8 cellular contexts compared by ENCODE assay signal in the genomic region with DNA sequence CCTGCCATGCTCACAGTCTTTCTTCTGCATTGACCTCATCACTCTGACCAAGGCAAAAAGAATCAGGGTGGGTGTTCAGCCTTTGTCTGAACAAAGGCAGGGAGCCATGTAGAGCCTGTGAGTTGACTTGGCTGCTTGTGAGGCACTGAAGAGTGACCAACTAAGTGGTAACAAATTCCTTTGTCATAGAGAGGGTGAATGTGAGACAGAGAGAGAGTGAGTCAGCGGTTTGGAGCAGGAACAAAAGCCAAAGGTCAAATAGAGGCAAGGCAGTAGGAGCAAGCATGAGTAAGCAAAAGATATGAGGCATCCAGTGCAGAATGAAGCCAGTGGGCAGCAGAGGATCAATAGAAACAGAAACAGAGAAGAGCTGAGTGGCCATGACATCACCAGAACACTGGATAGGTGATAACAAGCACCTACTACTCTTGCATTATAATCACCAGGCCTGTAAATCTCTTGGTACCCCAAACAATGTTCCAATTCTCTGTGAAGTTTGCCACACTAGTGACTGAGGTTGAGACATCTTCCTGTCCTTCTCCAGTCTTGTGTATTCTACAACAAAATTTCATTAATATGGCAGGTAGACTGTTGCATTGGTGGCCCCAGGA.
DNase-seq lines count a peak whose midpoint lies in the region; ATAC-seq, FAIRE-seq and TF ChIP-seq lines count a peak whose summit lies in the region.

No MANE protein-coding gene starts in this region.

- DNase-seq in GM12891 (ENCODE audit: insufficient read length, low spot score) (no peak), NCI-H460 (ENCODE audit: extremely low read depth, low read depth) (peak; percentile 89), epithelial cell of proximal tubule (ENCODE audit: low read depth) (peak; percentile 100), pulmonary artery endothelial cell (ENCODE audit: low read depth, low spot score) (peak; percentile 70), Kasumi-1 (lab: John Stamatoyannopoulos, UW) (no peak), DMS114 treated with DMSO at 0.1 percent for 48 hours (lab: John Stamatoyannopoulos, UW; ENCODE audit: unreplicated experiment) (no peak)
- DNase-seq in stimulated activated CD4-positive, alpha-beta T cell treated with anti-CD3 and anti-CD28 coated beads, Interleukin-4, amount 100 ng/mL, for 4 hours: no peak

- no peak for TF ChIP-seq POLR2A in GM12891 (IDR thresholded peaks at IDR 0.05; ENCODE audit: low read depth, low read length)

- peak; percentile 62 for TF ChIP-seq CTCF in epithelial cell of proximal tubule (conservative IDR thresholded peaks at IDR 0.05; ENCODE audit: low read depth, low read length)

- no peak overlapping the region for H3K4me3 ChIP-seq in epithelial cell of proximal tubule (ENCODE audit: low read depth, low read length)

- FAIRE-seq in GM12891 (lab: Jason Lieb, UNC): peak; percentile 55

- peak; percentile 84 for ATAC-seq in HG02588 (IDR thresholded peaks at IDR 0.05; ENCODE audit: unreplicated experiment)

TF ChIP-seq in GM12891, 5 proteins besides CTCF, POLR2A, EP300 and RAD21:
- TF ChIP-seq SPI1 (IDR thresholded peaks at IDR 0.05; ENCODE audit: low read depth, low read length): no peak
- no peak for TF ChIP-seq POLR2AphosphoS5 (IDR thresholded peaks at IDR 0.05; ENCODE audit: low read depth, low read length)

Comparison
In these comparisons a context has a peak if more than half of its experiments do, and no peak if none do; other contexts are left out.
1. DNase-seq: peak in NCI-H460 (single experiment), epithelial cell of proximal tubule (single experiment) and pulmonary artery endothelial cell (single experiment); none in GM12891 (single experiment), stimulated activated CD4-positive, alpha-beta T cell treated with anti-CD3 and anti-CD28 coated beads, Interleukin-4, amount 100 ng/mL, for 4 hours (0 of 2), Kasumi-1 (0 of 2) and DMS114 treated with DMSO at 0.1 percent for 48 hours (single experiment).